ENCODE assay signal across 8 cellular contexts in the genomic region with DNA sequence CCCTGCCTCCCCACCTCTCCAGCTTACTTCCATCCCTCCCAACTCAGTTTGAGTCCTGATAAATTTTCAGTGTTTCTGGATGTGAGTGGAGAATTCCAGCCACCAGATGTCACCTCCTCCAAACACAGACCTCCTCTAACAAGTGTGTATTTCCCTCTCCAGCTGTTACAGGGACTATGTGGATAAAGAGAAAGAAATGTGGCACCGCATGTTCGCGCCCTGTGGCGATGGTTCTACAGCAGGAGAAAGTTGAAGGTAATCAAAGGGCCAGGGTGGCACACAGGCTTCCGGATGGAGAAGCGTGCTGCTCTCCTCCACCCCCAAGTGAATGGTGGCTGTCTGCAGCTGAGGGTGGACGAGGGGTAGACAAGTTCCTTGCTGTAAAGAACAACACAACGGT. TPM values are rescaled to one million over a fixed set of nuclear protein-coding genes. Genes with fewer than 3 reads are reported as not detected.
DNase-seq lines count a peak whose midpoint lies in the region; ATAC-seq, FAIRE-seq and TF ChIP-seq lines count a peak whose summit lies in the region.

No MANE protein-coding gene starts in this region.

- ATAC-seq in K562 (peak; percentile 74), left lobe of liver (peak; percentile 85), HG03175 (IDR thresholded peaks at IDR 0.05; ENCODE audit: unreplicated experiment) (no peak)

- CTCF ChIA-PET in K562 (lab: Yijun Ruan, JAX; ENCODE audit: low intra/inter-chr PET ratio) = interaction anchor here (1.4 to 1.5 kb wide), 2 partner anchors 108 to 110 kb away, joined by 4 to 7 read pairs; no protein-coding TSS in a partner anchor

- FAIRE-seq in K562 (lab: Jason Lieb, UNC) = no peak

- in situ Hi-C loops in K562 (cut with MboI) = no loop called here

- no peak for TF ChIP-seq EP300 in K562 (IDR thresholded peaks at IDR 0.05; ENCODE audit: low read length)

- H3K4me3 ChIP-seq in K562 (no peak overlapping the region), urinary bladder (ENCODE audit: low read depth, low read length) (peak overlapping the region; percentile 1)

- DNase-seq in NCI-H1417 (lab: John Stamatoyannopoulos, UW) = peak; percentile 20 to 68 (median 27)
- no peak for DNase-seq in NCI-H1417 treated with DMSO at 0.1 percent for 48 hours (lab: John Stamatoyannopoulos, UW)
- peak in 1 of 4 experiments; percentile 28 for DNase-seq in K562 (ENCODE audit: extremely low read depth in 1 of 4, low spot score in 3 of 4)
- no peak for DNase-seq in left lobe of liver (ENCODE audit: low spot score)
- no peak for DNase-seq in activated effector memory CD4-positive, alpha-beta T cell treated with anti-CD3 and anti-CD28 coated beads, Interleukin-2, amount 50 U/mL, for 16 hours
- DNase-seq in NCI-H446 treated with DMSO at 0.1 percent for 48 hours (lab: John Stamatoyannopoulos, UW) = no peak

- POLR2A ChIA-PET in K562 (lab: Yijun Ruan, JAX) = interaction anchor here (0.6 to 0.7 kb wide), 2 partner anchors 19 to 640 kb away, joined by 3 to 4 read pairs; no protein-coding TSS in a partner anchor

- no peaks in the 10 kb centered on the region for H4K20me1 ChIP-seq in K562 (replicated peaks; ENCODE audit: control insufficient read depth, insufficient read depth, low read length)

- H3K36me3 ChIP-seq in K562 (ENCODE audit: control insufficient read depth, insufficient read depth, low read length) = no peaks in the 10 kb centered on the region
- H3K36me3 ChIP-seq in urinary bladder (ENCODE audit: insufficient read depth) = no peaks in the 10 kb centered on the region

- no peaks in the 10 kb centered on the region for H3K79me2 ChIP-seq in K562 (ENCODE audit: control insufficient read depth, insufficient read depth, low read length)

- no peak for TF ChIP-seq POLR2A in K562 (conservative IDR thresholded peaks at IDR 0.05)

- H3K9me3 ChIP-seq in K562 (replicated peaks; ENCODE audit: control insufficient read depth, insufficient read depth, low read depth, low read length) = no peaks in the 10 kb centered on the region

- peak; percentile 37 to 62 (median 61); a peak in 4 of 6 replicates for TF ChIP-seq CTCF in K562 (IDR thresholded peaks at IDR 0.05 in 2 of 3, conservative IDR thresholded peaks at IDR 0.05 in 1 of 3; ENCODE audit: insufficient read depth in 2 of 3, low read depth in 1 of 3, low read length in 3 of 3)

- peaks cover 4 to 6% of the 10 kb centered on the region in 2 experiments; a peak in 1 of 5 replicates for H3K4me1 ChIP-seq in K562 (replicated peaks in 1 of 2; ENCODE audit: control insufficient read depth in 2 of 2, insufficient read depth in 2 of 2, low read length in 2 of 2)
- no peaks in the 10 kb centered on the region for H3K4me1 ChIP-seq in urinary bladder (ENCODE audit: insufficient read depth)

- WGBS in K562 (ENCODE audit: insufficient coverage, low coverage, missing lambda C conversion rate) = 59% methylated on average over 8 of the region's 8 CpGs
- WGBS in urinary bladder = 28% methylated on average over 8 of the region's 8 CpGs

- H3K27ac ChIP-seq in K562 (ENCODE audit: extremely low read depth, low read depth, low read length) (no peak overlapping the region), urinary bladder (ENCODE audit: low read depth) (no peak overlapping the region)

- H3K9ac ChIP-seq in K562 (ENCODE audit: insufficient read depth in 1 of 2, low read depth in 2 of 2, low read length in 2 of 2) = no peak overlapping the region

- peak; percentile 24 to 70; a peak in 2 of 4 replicates for TF ChIP-seq RAD21 in K562 (CRISPR knock-in tag; conservative IDR thresholded peaks at IDR 0.05 in 1 of 2, IDR thresholded peaks at IDR 0.05 in 1 of 2)

- BruUV-seq in K562 (replicated peaks; lab: Mats Ljungman, UMichigan) = no TSS peak

- no peaks in the 10 kb centered on the region for H3K9me1 ChIP-seq in K562 (ENCODE audit: control insufficient read depth, insufficient read depth, low read length)

- peaks cover 52 to 73% of the 10 kb centered on the region in 2 experiments for H3K27me3 ChIP-seq in K562 (ENCODE audit: control insufficient read depth in 2 of 2, insufficient read depth in 2 of 2, low read length in 2 of 2)

- intact Hi-C loops in K562 (cut with micrococcal nuclease) = loop anchor here (2.0 to 5.0 kb wide), 2 partner anchors 95 to 110 kb away; no protein-coding TSS in a partner anchor

- H3K4me2 ChIP-seq in K562 (ENCODE audit: insufficient read depth, low read length) = peak overlapping the region; percentile 5; the same call in 1 of the 2 replicates

- no peak overlapping the region for H2AFZ ChIP-seq in K562 (ENCODE audit: low read depth, low read length)

TF ChIP-seq in K562, 482 proteins besides CTCF, POLR2A, EP300 and RAD21 (continues in another document):
- no peak for TF ChIP-seq SNRNP70 (optimal IDR thresholded peaks at IDR 0.05; ENCODE audit: low read depth, low read length)

RNA-seq across cellular contexts. Expression of a gene that starts 14.7 kb away (rescaled TPM):
- not detected in 2 replicates for total RNA-seq in K562 (2011; cell fraction: chromatin; rRNA removed; ENCODE audit: low replicate concordance)
- not detected in 2 replicates for total RNA-seq in K562 (2011; cell fraction: nucleolus; rRNA removed)
- total RNA-seq in K562 (2011; cell fraction: nucleoplasm; rRNA removed) = not detected in 2 replicates
- total RNA-seq in K562 (2014; rRNA removed) = not detected in 2 replicates
- total RNA-seq in K562 (2014; rRNA removed; fragmentation: Illumina TruSeq; extraction: Trizol) = not detected in 2 replicates
- not detected in 2 replicates for total RNA-seq in K562 (2015; rRNA removed; fragmentation: Illumina TruSeq; extraction: Trizol)
- not detected in 2 replicates for total RNA-seq in K562 (2021)
- polyA plus RNA-seq in K562 (2011; rRNA removed) = not detected in 2 replicates
- not detected in 2 replicates for polyA plus RNA-seq in K562 (2011; cell fraction: cytosol; rRNA removed)
- polyA plus RNA-seq in K562 (2011; cell fraction: nucleus; rRNA removed) = not detected in 2 replicates
- not detected in 2 replicates for polyA plus RNA-seq in K562 (2012)
- not detected in 2 replicates for polyA plus RNA-seq in K562 (2014; fragmentation: Illumina TruSeq; extraction: Trizol)
- polyA plus RNA-seq in K562 (2014; fragmentation: Nextera tagmentation; extraction: Ambion mirVana) = not detected
- polyA plus RNA-seq in K562 (2014; rRNA removed) = not detected in 2 replicates
- not detected in 2 replicates for polyA minus RNA-seq in K562 (2011; rRNA and poly(A)+ RNA removed)
- polyA minus RNA-seq in K562 (2011; cell fraction: cytosol; rRNA and poly(A)+ RNA removed) = not detected in 2 replicates
- not detected in 2 replicates for polyA minus RNA-seq in K562 (2011; cell fraction: nucleus; rRNA and poly(A)+ RNA removed)
- not detected for total RNA-seq in left lobe of liver
- total RNA-seq in urinary bladder = not detected
- polyA plus RNA-seq in urinary bladder = not detected

RNA-seq across cellular contexts. Expression of a gene that starts 14.8 kb away (rescaled TPM):
- total RNA-seq in K562 (2011; cell fraction: chromatin; rRNA removed; ENCODE audit: low replicate concordance) = not detected in 2 replicates
- not detected in 2 replicates for total RNA-seq in K562 (2011; cell fraction: nucleolus; rRNA removed)
- not detected in 2 replicates for total RNA-seq in K562 (2011; cell fraction: nucleoplasm; rRNA removed)
- total RNA-seq in K562 (2014; rRNA removed) (not detected in 2 replicates), K562 (2014; rRNA removed; fragmentation: Illumina TruSeq; extraction: Trizol) (not detected in 2 replicates), K562 (2015; rRNA removed; fragmentation: Illumina TruSeq; extraction: Trizol) (not detected in 2 replicates), K562 (2021) (0.11 TPM in 1 of 2 replicates, not detected in the other), left lobe of liver (not detected), urinary bladder (0.21 TPM)
- polyA plus RNA-seq in K562 (2011; rRNA removed) (not detected in 2 replicates), K562 (2014; fragmentation: Illumina TruSeq; extraction: Trizol) (not detected in 2 replicates), K562 (2014; fragmentation: Nextera tagmentation; extraction: Ambion mirVana) (not detected), K562 (2014; rRNA removed) (not detected in 2 replicates), urinary bladder (0.14 TPM)
- polyA plus RNA-seq in K562 (2011; cell fraction: cytosol; rRNA removed) = not detected in 2 replicates
- not detected in 2 replicates for polyA plus RNA-seq in K562 (2011; cell fraction: nucleus; rRNA removed)
- polyA plus RNA-seq in K562 (2012) = 0.04 TPM in 1 of 2 replicates, not detected in the other
- not detected in 2 replicates for polyA minus RNA-seq in K562 (2011; rRNA and poly(A)+ RNA removed)
- polyA minus RNA-seq in K562 (2011; cell fraction: cytosol; rRNA and poly(A)+ RNA removed) = not detected in 2 replicates
- polyA minus RNA-seq in K562 (2011; cell fraction: nucleus; rRNA and poly(A)+ RNA removed) = not detected in 2 replicates

RNA-seq across cellular contexts. Expression of a gene that starts 34.0 kb away (rescaled TPM):
- total RNA-seq in K562 (2011; cell fraction: chromatin; rRNA removed; ENCODE audit: low replicate concordance) = 82.1 and 174 TPM in 2 replicates
- 125 and 145 TPM in 2 replicates for total RNA-seq in K562 (2011; cell fraction: nucleolus; rRNA removed)
- 95.5 and 104 TPM in 2 replicates for total RNA-seq in K562 (2011; cell fraction: nucleoplasm; rRNA removed)
- total RNA-seq in K562 (2014; rRNA removed) (96.9 and 111 TPM in 2 replicates), K562 (2014; rRNA removed; fragmentation: Illumina TruSeq; extraction: Trizol) (16.5 and 20.8 TPM in 2 replicates), K562 (2015; rRNA removed; fragmentation: Illumina TruSeq; extraction: Trizol) (48.1 and 48.7 TPM in 2 replicates), K562 (2021) (108 and 115 TPM in 2 replicates), left lobe of liver (8.5 TPM), urinary bladder (10.4 TPM)
- polyA plus RNA-seq in K562 (2011; rRNA removed) (36.5 and 46.5 TPM in 2 replicates), K562 (2014; fragmentation: Illumina TruSeq; extraction: Trizol) (43.0 and 65.5 TPM in 2 replicates), K562 (2014; fragmentation: Nextera tagmentation; extraction: Ambion mirVana) (10 to 100 TPM in 1 of 2 experiments, 1 to 10 TPM in 1; 4.7 to 14.9 TPM), K562 (2014; rRNA removed) (81.3 and 83.9 TPM in 2 replicates), urinary bladder (31.4 TPM)
- 42.9 and 123 TPM in 2 replicates for polyA plus RNA-seq in K562 (2011; cell fraction: cytosol; rRNA removed)
- 130 and 194 TPM in 2 replicates for polyA plus RNA-seq in K562 (2011; cell fraction: nucleus; rRNA removed)
- polyA plus RNA-seq in K562 (2012) = 67.9 and 95.0 TPM in 2 replicates
- 16.3 and 26.7 TPM in 2 replicates for polyA minus RNA-seq in K562 (2011; rRNA and poly(A)+ RNA removed)
- polyA minus RNA-seq in K562 (2011; cell fraction: cytosol; rRNA and poly(A)+ RNA removed) = 28.5 and 41.4 TPM in 2 replicates
- polyA minus RNA-seq in K562 (2011; cell fraction: nucleus; rRNA and poly(A)+ RNA removed) = 34.4 and 42.5 TPM in 2 replicates

Comparison
In these comparisons a context has a peak if more than half of its experiments do, and no peak if none do; other contexts are left out.
1. DNase-seq: peak in NCI-H1417 (3 of 3); none in NCI-H1417 treated with DMSO at 0.1 percent for 48 hours (single experiment), left lobe of liver (single experiment), activated effector memory CD4-positive, alpha-beta T cell treated with anti-CD3 and anti-CD28 coated beads, Interleukin-2, amount 50 U/mL, for 16 hours (single experiment) and NCI-H446 treated with DMSO at 0.1 percent for 48 hours (single experiment).